1 cellular context compared by ENCODE assay signal in the genomic region with DNA sequence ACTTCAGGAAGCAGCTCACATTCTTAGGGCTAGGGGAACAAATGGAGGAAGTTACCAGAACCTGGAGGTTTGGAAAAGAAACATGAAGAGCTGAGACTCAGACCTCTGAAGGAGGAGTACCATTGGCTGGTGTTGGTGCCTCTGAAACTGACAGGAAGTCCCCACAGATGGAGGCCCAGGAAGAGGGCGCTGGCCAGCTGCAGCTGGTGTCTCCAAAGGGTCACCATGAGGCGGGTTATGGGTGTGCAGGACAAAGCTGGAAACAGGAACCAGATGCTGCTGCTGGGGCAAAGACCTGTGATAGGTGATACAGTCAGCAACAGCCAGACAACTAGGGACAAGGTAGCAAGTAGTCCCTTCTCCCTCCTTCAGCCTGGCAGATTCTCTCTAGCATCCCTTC.
TF ChIP-seq lines count a peak whose summit lies in the region.

No MANE protein-coding gene starts in this region.

TF ChIP-seq in endothelial cell of umbilical vein, 7 proteins besides CTCF, POLR2A, EP300 and RAD21 (continued from another document):
- TF ChIP-seq POLR2AphosphoS5 (IDR thresholded peaks at IDR 0.05; ENCODE audit: insufficient read depth, low read depth, low read length), result no peak
TF ChIP-seq in endothelial cell of umbilical vein: peak in this region for 0.
